Comparison of ENCODE assay signal across 22 cellular contexts in the genomic region with DNA sequence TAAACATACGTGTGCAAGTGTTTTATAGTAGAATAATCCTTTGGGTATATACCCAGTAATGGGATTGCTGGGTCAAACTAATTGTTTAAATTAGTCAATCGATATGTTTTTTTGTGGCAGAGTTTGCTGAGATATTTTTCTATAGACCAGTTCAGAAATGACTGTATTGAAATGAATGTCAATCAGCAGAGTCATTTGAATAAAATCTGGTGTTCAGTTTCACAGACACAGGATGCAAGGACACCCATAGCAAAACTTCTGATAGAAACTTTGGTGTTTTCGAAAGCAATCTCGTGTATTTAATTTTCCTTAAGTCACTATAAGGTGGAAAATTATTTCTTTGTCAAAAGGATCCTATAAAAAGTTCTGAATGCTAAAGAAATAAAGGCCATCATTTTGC.
"Had no signal": no experiment of that assay in that cellular context is flagged by ENCODE, and none has a peak within 500 bp of the region (broad histone marks: within the 10 kb centered on the region; RNA-seq: fewer than 3 reads in every experiment).

No MANE protein-coding gene starts in this region.

- ATAC-seq: left cardiac atrium, lower lobe of right lung had no signal

- H3K27ac Mint-ChIP-seq: memory B cell; mesothelial cell of epicardium; natural killer cell treated with Interleukin-12 subunit alpha and Interleukin-12 subunit beta and Interleukin-15 and Interleukin-18, amount 100 ng/mL, for 72 hours; neural progenitor cell; type B pancreatic cell had no signal

- H3K4me3 Mint-ChIP-seq: memory B cell; mesothelial cell of epicardium; natural killer cell treated with Interleukin-12 subunit alpha and Interleukin-12 subunit beta and Interleukin-15 and Interleukin-18, amount 100 ng/mL, for 72 hours; neural progenitor cell; type B pancreatic cell had no signal

- H3K27me3 Mint-ChIP-seq: memory B cell, type B pancreatic cell had no signal

- H3K9me3 Mint-ChIP-seq: memory B cell; mesothelial cell of epicardium; natural killer cell treated with Interleukin-12 subunit alpha and Interleukin-12 subunit beta and Interleukin-15 and Interleukin-18, amount 100 ng/mL, for 72 hours; neural progenitor cell; type B pancreatic cell had no signal

- H3K4me1 Mint-ChIP-seq: memory B cell, neural progenitor cell had no signal

- FAIRE-seq: endothelial cell of umbilical vein, urothelium cell line had no signal

- H3K36me3 Mint-ChIP-seq: memory B cell; mesothelial cell of epicardium; natural killer cell treated with Interleukin-12 subunit alpha and Interleukin-12 subunit beta and Interleukin-15 and Interleukin-18, amount 100 ng/mL, for 72 hours; neural progenitor cell; type B pancreatic cell had no signal

- DNase-seq: dermis blood vessel endothelial cell; erythroblast; foreskin melanocyte; head of caudate nucleus; kidney; left cardiac atrium; left ventricle myocardium inferior; lower lobe of right lung; nucleus accumbens; ovary; sigmoid colon; stimulated activated CD4-positive, alpha-beta T cell treated with anti-CD3 and anti-CD28 coated beads, Interleukin-2, amount 100 ng/mL, for 24 hours; stimulated activated CD4-positive, alpha-beta T cell treated with anti-CD3 and anti-CD28 coated beads, Interleukin-4, amount 100 ng/mL, for 4 hours; stimulated activated naive CD4-positive, alpha-beta T cell; thyroid gland had no signal
